In genomic region chr12:116926283-116927243, GRCh38 we compare ENCODE assay signal across 2 cellular contexts.
TF ChIP-seq lines count a peak whose summit lies in the region.

No MANE protein-coding gene starts in this region.

TF ChIP-seq in HEK293, 187 proteins besides CTCF, POLR2A, EP300 and RAD21 (continued from another document):
- TF ChIP-seq PRDM10 (tag by site-specific recombination; IDR thresholded peaks at IDR 0.05): peak; percentile 46; the same call in 1 of the 2 replicates

TF ChIP-seq in WTC11, 78 proteins besides CTCF, POLR2A, EP300 and RAD21 (continued from another document):
- TF ChIP-seq ZNF425 (CRISPR knock-in tag; conservative IDR thresholded peaks at IDR 0.05): no peak
- TF ChIP-seq RELA (CRISPR knock-in tag; IDR thresholded peaks at IDR 0.05; ENCODE audit: borderline replicate concordance): no peak
- TF ChIP-seq KAT7 (CRISPR knock-in tag; IDR thresholded peaks at IDR 0.05; ENCODE audit: borderline replicate concordance): no peak
- no peak for TF ChIP-seq FOXK1 (CRISPR knock-in tag; IDR thresholded peaks at IDR 0.05)
